9 cellular contexts compared by ENCODE assay signal in the genomic region with DNA sequence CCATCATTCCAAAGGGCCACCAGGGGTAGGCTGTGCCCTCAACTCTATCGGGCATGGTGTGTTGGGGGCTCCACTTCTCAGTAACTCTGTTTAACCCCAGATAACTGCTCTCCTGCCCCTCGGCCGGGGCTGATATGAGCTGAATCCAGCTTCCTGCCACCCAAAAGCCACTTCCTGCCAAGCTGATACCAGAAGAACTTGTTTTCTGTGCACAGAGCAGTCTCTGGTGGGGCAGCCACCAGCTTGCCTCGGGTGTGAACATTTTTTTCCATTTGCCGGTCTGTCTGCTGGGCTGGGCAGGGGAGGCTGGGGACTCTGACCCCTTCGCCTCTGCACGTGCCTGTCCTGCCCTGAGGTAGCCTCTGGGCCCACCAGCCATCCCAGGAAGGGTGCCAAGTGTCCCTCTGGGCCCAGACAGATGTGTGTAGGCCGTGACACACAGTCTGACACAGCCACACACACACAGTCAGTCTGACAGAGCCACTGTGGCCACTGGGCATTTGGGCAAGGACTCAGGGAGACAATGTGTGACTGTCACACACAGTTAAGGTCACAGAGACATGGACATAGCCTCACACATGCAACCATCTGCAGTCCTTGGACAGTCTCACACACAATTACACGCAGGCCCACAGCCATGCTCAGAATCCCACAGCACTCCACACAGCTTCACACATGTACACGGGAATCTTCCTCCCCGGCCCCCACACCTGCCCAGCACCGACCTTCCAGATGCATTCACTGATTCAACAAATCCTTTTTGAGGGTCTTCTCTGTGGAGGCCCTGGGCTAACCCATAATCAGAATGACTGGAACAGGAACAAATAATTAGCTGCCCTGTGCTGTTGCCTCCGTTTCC. TPM values are rescaled to one million over a fixed set of nuclear protein-coding genes. Genes with fewer than 3 reads are reported as not detected.
DNase-seq lines count a peak whose midpoint lies in the region; ATAC-seq and TF ChIP-seq lines count a peak whose summit lies in the region.
"Had no signal": no experiment of that assay in that cellular context is flagged by ENCODE, and none has a peak within 500 bp of the region (broad histone marks: within the 10 kb centered on the region; RNA-seq: fewer than 3 reads in every experiment).

No MANE protein-coding gene starts in this region.

- H3K4me2 ChIP-seq in DND-41 (ENCODE audit: insufficient read depth, low read length) (peak overlapping the region; percentile 63), neural progenitor cell (no peak overlapping the region)

- H3K9ac ChIP-seq in DND-41 (ENCODE audit: low read depth, low read length) (peak overlapping the region; percentile 65), neural progenitor cell (no peak overlapping the region)

- H3K27ac ChIP-seq in DND-41 (ENCODE audit: low read length), result peak overlapping the region; percentile 98
- H3K27ac ChIP-seq in neural progenitor cell, result no peak overlapping the region
- H3K27ac ChIP-seq: SJSA1 had no signal

- H3K4me1 ChIP-seq in DND-41 (ENCODE audit: insufficient read depth, low read length) (peaks cover 65% of the 10 kb centered on the region), neural progenitor cell (peaks cover 41% of the 10 kb centered on the region)

- H2AFZ ChIP-seq in DND-41 (ENCODE audit: low read depth, low read length), result peak overlapping the region; percentile 47; the same call in 1 of the 2 replicates
- no peak overlapping the region for H2AFZ ChIP-seq in neural progenitor cell (replicated peaks)

- DNase-seq in DND-41 (peak; percentile 94), T follicular helper cell (ENCODE audit: low read depth) (peak; percentile 51), neural progenitor cell (ENCODE audit: low spot score) (no peak), EL (no peak), iPS-NIHi7 (ENCODE audit: extremely low spot score) (no peak)
- peak; percentile 68 for DNase-seq in activated naive CD4-positive, alpha-beta T cell treated with Interleukin-2 at 50 U/mL for 16 hours

- H3K36me3 Mint-ChIP-seq in neural progenitor cell, result no peaks in the 10 kb centered on the region

- H3F3A ChIP-seq in neural progenitor cell (ENCODE audit: low read depth), result peaks cover 31% of the 10 kb centered on the region

- no peak overlapping the region for H3K27ac Mint-ChIP-seq in neural progenitor cell

- TF ChIP-seq CTCF in DND-41 (IDR thresholded peaks at IDR 0.05; ENCODE audit: borderline replicate concordance, extremely low read depth, low read length, poor library complexity, severe bottlenecking) (peak; percentile 80), neural progenitor cell (IDR thresholded peaks at IDR 0.05) (no peak)

- H3K4me3 ChIP-seq in DND-41 (ENCODE audit: low read depth in 1 of 2, low read length in 2 of 2), result peak overlapping the region in 1 of 2 experiments; percentile 45; a peak in 2 of 4 replicates
- H3K4me3 ChIP-seq in neural progenitor cell, result no peak overlapping the region
- H3K4me3 ChIP-seq: SJSA1 had no signal

- H3K4me1 Mint-ChIP-seq in neural progenitor cell, result peaks cover 58% of the 10 kb centered on the region

- H3K79me2 ChIP-seq in DND-41 (ENCODE audit: insufficient read depth, low read length) (peaks cover 59% of the 10 kb centered on the region), neural progenitor cell (ENCODE audit: low read depth) (no peaks in the 10 kb centered on the region)

- peak overlapping the region; percentile 19 for H3K4me3 Mint-ChIP-seq in neural progenitor cell

- no peaks in the 10 kb centered on the region for H3K27me3 ChIP-seq in DND-41 (ENCODE audit: insufficient read depth, low read length, poor library complexity)
- peaks cover 33% of the 10 kb centered on the region for H3K27me3 ChIP-seq in neural progenitor cell
- H3K27me3 ChIP-seq: SJSA1 had no signal

- H3K9me3 Mint-ChIP-seq in neural progenitor cell, result no peaks in the 10 kb centered on the region

- no peaks in the 10 kb centered on the region for H3K9me3 ChIP-seq in DND-41 (ENCODE audit: insufficient read depth, low read length, severe bottlenecking)
- H3K9me3 ChIP-seq in neural progenitor cell (ENCODE audit: low read depth), result no peaks in the 10 kb centered on the region
- H3K9me3 ChIP-seq: SJSA1 had no signal

- ATAC-seq in DND-41 (ENCODE audit: insufficient read depth, low read depth) (peak; percentile 76), GM21381 (IDR thresholded peaks at IDR 0.05; ENCODE audit: unreplicated experiment) (no peak), HG03095 (IDR thresholded peaks at IDR 0.05; ENCODE audit: unreplicated experiment) (no peak)

- H3K36me3 ChIP-seq in DND-41 (ENCODE audit: insufficient read depth, low read length) (no peaks in the 10 kb centered on the region; the same call in 1 of the 2 replicates), neural progenitor cell (no peaks in the 10 kb centered on the region)
- H3K36me3 ChIP-seq: SJSA1 had no signal

- H3K27me3 Mint-ChIP-seq in neural progenitor cell (ENCODE audit: insufficient read depth, low read depth), result peaks cover 22% of the 10 kb centered on the region

- H4K20me1 ChIP-seq in DND-41 (ENCODE audit: insufficient read depth, low read length), result no peaks in the 10 kb centered on the region
- H4K20me1 ChIP-seq in neural progenitor cell (ENCODE audit: low read depth), result peaks cover 31% of the 10 kb centered on the region

RNA-seq across cellular contexts. Expression of gene NOL4L, which starts 45.1 kb away (rescaled TPM):
- total RNA-seq in neural progenitor cell (ENCODE audit: low replicate concordance), result 11.9 and 25.6 TPM in 2 replicates

Comparison
In these comparisons a context has a peak if more than half of its experiments do, and no peak if none do; other contexts are left out.
1. DNase-seq: peak in DND-41 (single experiment), T follicular helper cell (single experiment) and activated naive CD4-positive, alpha-beta T cell treated with Interleukin-2 at 50 U/mL for 16 hours (single experiment); none in neural progenitor cell (single experiment), EL (single experiment) and iPS-NIHi7 (single experiment).